In the genomic region with DNA sequence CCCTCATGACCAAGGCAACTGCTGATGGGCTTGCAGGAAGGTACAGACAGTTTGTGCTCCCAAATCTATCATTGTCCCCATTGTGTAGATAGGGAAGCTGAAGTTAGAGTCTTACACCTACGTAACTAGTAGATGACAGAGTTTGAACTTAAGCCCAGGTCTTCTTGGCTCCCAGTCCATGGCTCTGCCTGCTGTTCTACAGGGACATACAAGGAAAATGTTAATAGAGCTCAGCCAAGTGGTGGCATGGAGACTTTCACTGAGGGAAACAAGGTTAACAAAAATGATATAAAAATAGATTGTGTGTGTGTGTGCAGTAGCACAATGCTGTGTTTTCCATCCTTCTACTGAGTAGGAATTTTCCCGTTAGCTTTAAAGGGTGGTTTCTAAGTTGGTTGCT, we compare ENCODE assay signal across 8 cellular contexts.
"Had no signal": no experiment of that assay in that cellular context is flagged by ENCODE, and none has a peak within 500 bp of the region (broad histone marks: within the 10 kb centered on the region; RNA-seq: fewer than 3 reads in every experiment).

No MANE protein-coding gene starts in this region.

- H3K27ac ChIP-seq: GM23248 had no signal

- FAIRE-seq: HTR-8/SVneo, K562 had no signal

- H2AFZ ChIP-seq: GM23248 had no signal

- H3K4me3 Mint-ChIP-seq: HFFc6 had no signal

- H3K9ac ChIP-seq: GM23248 had no signal

- H3K4me3 ChIP-seq: GM23248, HAP-1, K562 had no signal

- H3K9me3 Mint-ChIP-seq: HFFc6 had no signal

- DNase-seq: GM23248, GOT3, H7, HFFc6, IMR-90 had no signal

- H3K9me3 ChIP-seq: HAP-1 had no signal

- H3K36me3 ChIP-seq: HAP-1 had no signal

- H3K27ac Mint-ChIP-seq: HFFc6 had no signal
